8 cellular contexts compared by ENCODE assay signal in the genomic region with DNA sequence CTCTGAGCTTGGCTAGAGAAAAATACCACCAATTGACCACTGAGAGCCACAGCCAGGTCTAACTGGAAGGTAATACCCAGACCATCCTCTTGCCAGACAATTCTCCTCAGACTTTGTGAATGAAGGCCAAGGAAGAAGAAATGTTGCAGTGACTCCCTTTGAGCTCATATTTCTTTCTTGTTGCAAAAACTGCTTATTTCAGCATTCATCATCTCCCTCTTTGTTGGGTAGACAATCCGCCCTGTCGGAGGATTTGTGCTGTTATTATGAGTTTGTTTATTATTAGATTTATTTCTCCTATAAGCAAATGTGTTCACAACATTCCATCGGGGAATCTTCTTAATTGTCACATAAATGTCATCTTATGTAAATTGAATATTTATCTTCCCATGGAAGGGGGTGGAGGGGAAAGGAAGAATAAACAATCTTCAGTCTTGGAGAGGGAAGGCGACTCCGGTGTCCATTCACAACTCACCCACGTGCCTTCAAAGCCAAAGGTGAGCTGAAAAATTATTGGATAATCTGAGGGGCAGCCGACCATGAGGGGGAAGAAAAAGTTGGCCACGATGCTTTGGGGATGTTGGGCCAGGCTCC. TPM values are rescaled to one million over a fixed set of nuclear protein-coding genes. Genes with fewer than 3 reads are reported as not detected.
DNase-seq lines count a peak whose midpoint lies in the region; ATAC-seq and TF ChIP-seq lines count a peak whose summit lies in the region.

No MANE protein-coding gene starts in this region.

- WGBS in psoas muscle, 3 donors, result 21 to 34% (median 22%) methylated on average over 8 of the region's 8 CpGs

- H3K4me1 ChIP-seq in RWPE2 (ENCODE audit: insufficient read depth, poor library complexity, severe bottlenecking), result peaks cover 5% of the 10 kb centered on the region
- peaks cover 20% of the 10 kb centered on the region for H3K4me1 ChIP-seq in psoas muscle

- no peaks in the 10 kb centered on the region for H3K9me3 ChIP-seq in RWPE2 (ENCODE audit: severe bottlenecking)
- no peaks in the 10 kb centered on the region for H3K9me3 ChIP-seq in psoas muscle

- H3K4me3 ChIP-seq in GM12864 (ENCODE audit: low read depth, low read length) (peak overlapping the region; percentile 90), RWPE2 (ENCODE audit: severe bottlenecking) (peak overlapping the region; percentile 96), psoas muscle (peak overlapping the region; percentile 94)

- intact Hi-C loops in psoas muscle (cut with DNase I), result loop anchor here in 1 of 2 donors (2.0 kb wide), 1 partner anchor 85 kb away; no protein-coding TSS in a partner anchor

- TF ChIP-seq CTCF in GM12864 (IDR thresholded peaks at IDR 0.05; ENCODE audit: low read depth, low read length, missing control alignments), result no peak
- no peak for TF ChIP-seq CTCF in RWPE2 (IDR thresholded peaks at IDR 0.05; ENCODE audit: poor library complexity, severe bottlenecking)
- TF ChIP-seq CTCF in psoas muscle (IDR thresholded peaks at IDR 0.05), result no peak
- no peak for TF ChIP-seq CTCF in GM20000 (IDR thresholded peaks at IDR 0.05; ENCODE audit: extremely low read depth, missing control alignments)

- H3K36me3 ChIP-seq in RWPE2 (ENCODE audit: low read depth), result no peaks in the 10 kb centered on the region
- no peaks in the 10 kb centered on the region for H3K36me3 ChIP-seq in psoas muscle (ENCODE audit: insufficient read depth in 1 of 2, low read depth in 1 of 2)

- H3K27me3 ChIP-seq in RWPE2 (ENCODE audit: insufficient read depth, poor library complexity, severe bottlenecking) (no peaks in the 10 kb centered on the region), psoas muscle (ENCODE audit: insufficient read depth in 3 of 3, low read length in 2 of 3) (no peaks in the 10 kb centered on the region)

- ATAC-seq in RWPE2 (ENCODE audit: low read depth) (no peak), psoas muscle (no peak), HG02623 (IDR thresholded peaks at IDR 0.05; ENCODE audit: unreplicated experiment) (no peak), GM18907 (IDR thresholded peaks at IDR 0.05; ENCODE audit: unreplicated experiment) (no peak)

- no peak for DNase-seq in GM12864 (ENCODE audit: low read depth)
- DNase-seq in RWPE2 (ENCODE audit: low spot score), result no peak
- peak; percentile 56 for DNase-seq in fibroblast of gingiva (ENCODE audit: low read depth)
- DNase-seq in psoas muscle, result no peak
- no peak for DNase-seq in COR-L47 (lab: John Stamatoyannopoulos, UW)
- no peak for DNase-seq in GM20000 (ENCODE audit: low spot score)

- H3K27ac ChIP-seq in RWPE2 (ENCODE audit: poor library complexity, severe bottlenecking), result peak overlapping the region; percentile 93
- H3K27ac ChIP-seq in psoas muscle, result peak overlapping the region; percentile 89

RNA-seq across cellular contexts. Expression of a gene that starts 1.8 kb away (rescaled TPM):
- 10 to 100 TPM in 3 of 4 donors, 1 to 10 TPM in 1; 10.0 to 15.1 (median 14.4) TPM for total RNA-seq in psoas muscle
- polyA plus RNA-seq in psoas muscle, result 10 to 100 TPM in 1 of 3 donors, 1 to 10 TPM in 2; 5.0 to 10.1 (median 6.0) TPM
